ENCODE assay signal across 1 cellular context in the genomic region with DNA sequence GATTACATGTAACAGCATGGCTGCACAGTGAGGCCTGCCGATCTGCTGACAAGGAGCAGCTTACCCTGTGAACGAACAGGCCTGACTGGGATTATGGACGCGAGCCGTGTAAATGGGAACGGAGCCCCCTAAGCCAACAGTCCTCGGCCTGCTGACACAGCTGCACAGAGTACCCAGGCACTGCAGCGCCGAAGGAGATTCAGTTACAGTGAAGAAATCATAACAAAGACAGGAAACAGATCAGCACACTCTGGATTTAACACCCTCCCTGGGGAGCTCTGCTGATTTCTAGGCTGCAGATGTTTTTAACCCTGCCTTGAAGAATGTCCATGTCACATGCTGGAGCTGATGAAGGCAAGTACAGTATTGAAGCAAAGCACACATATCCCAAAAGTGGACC.
TF ChIP-seq lines count a peak whose summit lies in the region.

No MANE protein-coding gene starts in this region.

TF ChIP-seq in HEK293, 187 proteins besides CTCF, POLR2A, EP300 and RAD21 (continued from another document and continues in another):
- no peak for TF ChIP-seq ZNF354C (tag by site-specific recombination; IDR thresholded peaks at IDR 0.05; ENCODE audit: borderline replicate concordance, low read depth)
- TF ChIP-seq ZSCAN16 (tag by site-specific recombination; IDR thresholded peaks at IDR 0.05): no peak
- TF ChIP-seq ZFHX2 (tag by site-specific recombination; conservative IDR thresholded peaks at IDR 0.05): no peak
- no peak for TF ChIP-seq ZNF792 (tag by site-specific recombination; IDR thresholded peaks at IDR 0.05)
- TF ChIP-seq ZIC2 (tag by site-specific recombination; IDR thresholded peaks at IDR 0.05): 0 out of 2 replicates have a peak, but pooled peaks have one; percentile 15
- no peak for TF ChIP-seq ZNF175 (tag by site-specific recombination; IDR thresholded peaks at IDR 0.05)
- TF ChIP-seq ZNF202 (tag by site-specific recombination; IDR thresholded peaks at IDR 0.05; ENCODE audit: borderline replicate concordance): no peak
- peak; percentile 34; the same call in 1 of the 2 replicates for TF ChIP-seq ZBTB20 (tag by site-specific recombination; IDR thresholded peaks at IDR 0.05)
- no peak for TF ChIP-seq ZNF544 (tag by site-specific recombination; IDR thresholded peaks at IDR 0.05)
- TF ChIP-seq ZNF433 (tag by site-specific recombination; IDR thresholded peaks at IDR 0.05; ENCODE audit: low read depth): no peak
- TF ChIP-seq PRDM1 (tag by site-specific recombination; IDR thresholded peaks at IDR 0.05): no peak
- no peak for TF ChIP-seq ZNF121 (tag by site-specific recombination; IDR thresholded peaks at IDR 0.05)
- TF ChIP-seq SP3 (tag by site-specific recombination; IDR thresholded peaks at IDR 0.05): no peak
- TF ChIP-seq, protein P1, sequence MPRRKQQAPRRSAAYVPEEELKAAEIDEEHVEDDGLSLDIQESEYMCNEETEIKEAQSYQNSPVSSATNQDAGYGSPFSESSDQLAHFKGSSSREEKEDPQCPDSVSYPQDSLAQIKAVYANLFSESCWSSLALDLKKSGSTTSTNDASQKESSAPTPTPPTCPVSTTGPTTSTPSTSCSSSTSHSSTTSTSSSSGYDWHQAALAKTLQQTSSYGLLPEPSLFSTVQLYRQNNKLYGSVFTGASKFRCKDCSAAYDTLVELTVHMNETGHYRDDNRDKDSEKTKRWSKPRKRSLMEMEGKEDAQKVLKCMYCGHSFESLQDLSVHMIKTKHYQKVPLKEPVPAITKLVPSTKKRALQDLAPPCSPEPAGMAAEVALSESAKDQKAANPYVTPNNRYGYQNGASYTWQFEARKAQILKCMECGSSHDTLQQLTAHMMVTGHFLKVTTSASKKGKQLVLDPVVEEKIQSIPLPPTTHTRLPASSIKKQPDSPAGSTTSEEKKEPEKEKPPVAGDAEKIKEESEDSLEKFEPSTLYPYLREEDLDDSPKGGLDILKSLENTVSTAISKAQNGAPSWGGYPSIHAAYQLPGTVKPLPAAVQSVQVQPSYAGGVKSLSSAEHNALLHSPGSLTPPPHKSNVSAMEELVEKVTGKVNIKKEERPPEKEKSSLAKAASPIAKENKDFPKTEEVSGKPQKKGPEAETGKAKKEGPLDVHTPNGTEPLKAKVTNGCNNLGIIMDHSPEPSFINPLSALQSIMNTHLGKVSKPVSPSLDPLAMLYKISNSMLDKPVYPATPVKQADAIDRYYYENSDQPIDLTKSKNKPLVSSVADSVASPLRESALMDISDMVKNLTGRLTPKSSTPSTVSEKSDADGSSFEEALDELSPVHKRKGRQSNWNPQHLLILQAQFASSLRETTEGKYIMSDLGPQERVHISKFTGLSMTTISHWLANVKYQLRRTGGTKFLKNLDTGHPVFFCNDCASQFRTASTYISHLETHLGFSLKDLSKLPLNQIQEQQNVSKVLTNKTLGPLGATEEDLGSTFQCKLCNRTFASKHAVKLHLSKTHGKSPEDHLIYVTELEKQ (tag by site-specific recombination; IDR thresholded peaks at IDR 0.05; ENCODE audit: borderline replicate concordance): no peak
- TF ChIP-seq TRIM28 (IDR thresholded peaks at IDR 0.05; ENCODE audit: borderline replicate concordance, low read length): peak; percentile 54; the same call in 1 of the 2 replicates
- TF ChIP-seq, protein P2, sequence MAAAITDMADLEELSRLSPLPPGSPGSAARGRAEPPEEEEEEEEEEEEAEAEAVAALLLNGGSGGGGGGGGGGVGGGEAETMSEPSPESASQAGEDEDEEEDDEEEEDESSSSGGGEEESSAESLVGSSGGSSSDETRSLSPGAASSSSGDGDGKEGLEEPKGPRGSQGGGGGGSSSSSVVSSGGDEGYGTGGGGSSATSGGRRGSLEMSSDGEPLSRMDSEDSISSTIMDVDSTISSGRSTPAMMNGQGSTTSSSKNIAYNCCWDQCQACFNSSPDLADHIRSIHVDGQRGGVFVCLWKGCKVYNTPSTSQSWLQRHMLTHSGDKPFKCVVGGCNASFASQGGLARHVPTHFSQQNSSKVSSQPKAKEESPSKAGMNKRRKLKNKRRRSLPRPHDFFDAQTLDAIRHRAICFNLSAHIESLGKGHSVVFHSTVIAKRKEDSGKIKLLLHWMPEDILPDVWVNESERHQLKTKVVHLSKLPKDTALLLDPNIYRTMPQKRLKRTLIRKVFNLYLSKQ (tag by site-specific recombination; IDR thresholded peaks at IDR 0.05; ENCODE audit: borderline replicate concordance): no peak
- TF ChIP-seq ZNF830 (tag by site-specific recombination; IDR thresholded peaks at IDR 0.05; ENCODE audit: low read depth): no peak
- no peak for TF ChIP-seq ZXDB (tag by site-specific recombination; IDR thresholded peaks at IDR 0.05)
- no peak for TF ChIP-seq ZNF223 (tag by site-specific recombination; IDR thresholded peaks at IDR 0.05)
- no peak for TF ChIP-seq ZNF239 (tag by site-specific recombination; IDR thresholded peaks at IDR 0.05)
- TF ChIP-seq ZNF843 (tag by site-specific recombination; IDR thresholded peaks at IDR 0.05): 0 out of 2 replicates have a peak, but pooled peaks have one; percentile 14
- TF ChIP-seq WT1 (tag by site-specific recombination; IDR thresholded peaks at IDR 0.05): no peak
- TF ChIP-seq ZNF660 (tag by site-specific recombination; IDR thresholded peaks at IDR 0.05): no peak
- TF ChIP-seq, protein P3, sequence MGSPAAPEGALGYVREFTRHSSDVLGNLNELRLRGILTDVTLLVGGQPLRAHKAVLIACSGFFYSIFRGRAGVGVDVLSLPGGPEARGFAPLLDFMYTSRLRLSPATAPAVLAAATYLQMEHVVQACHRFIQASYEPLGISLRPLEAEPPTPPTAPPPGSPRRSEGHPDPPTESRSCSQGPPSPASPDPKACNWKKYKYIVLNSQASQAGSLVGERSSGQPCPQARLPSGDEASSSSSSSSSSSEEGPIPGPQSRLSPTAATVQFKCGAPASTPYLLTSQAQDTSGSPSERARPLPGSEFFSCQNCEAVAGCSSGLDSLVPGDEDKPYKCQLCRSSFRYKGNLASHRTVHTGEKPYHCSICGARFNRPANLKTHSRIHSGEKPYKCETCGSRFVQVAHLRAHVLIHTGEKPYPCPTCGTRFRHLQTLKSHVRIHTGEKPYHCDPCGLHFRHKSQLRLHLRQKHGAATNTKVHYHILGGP (tag by site-specific recombination; IDR thresholded peaks at IDR 0.05): no peak
- TF ChIP-seq ZBTB48 (tag by site-specific recombination; IDR thresholded peaks at IDR 0.05): no peak
- TF ChIP-seq ZBTB7A (tag by site-specific recombination; IDR thresholded peaks at IDR 0.05; ENCODE audit: low read depth): no peak
- TF ChIP-seq ZNF514 (tag by site-specific recombination; IDR thresholded peaks at IDR 0.05): no peak
- no peak for TF ChIP-seq SP2 (tag by site-specific recombination; IDR thresholded peaks at IDR 0.05)
- TF ChIP-seq ZNF140 (tag by site-specific recombination; IDR thresholded peaks at IDR 0.05): no peak
- TF ChIP-seq, protein P4, sequence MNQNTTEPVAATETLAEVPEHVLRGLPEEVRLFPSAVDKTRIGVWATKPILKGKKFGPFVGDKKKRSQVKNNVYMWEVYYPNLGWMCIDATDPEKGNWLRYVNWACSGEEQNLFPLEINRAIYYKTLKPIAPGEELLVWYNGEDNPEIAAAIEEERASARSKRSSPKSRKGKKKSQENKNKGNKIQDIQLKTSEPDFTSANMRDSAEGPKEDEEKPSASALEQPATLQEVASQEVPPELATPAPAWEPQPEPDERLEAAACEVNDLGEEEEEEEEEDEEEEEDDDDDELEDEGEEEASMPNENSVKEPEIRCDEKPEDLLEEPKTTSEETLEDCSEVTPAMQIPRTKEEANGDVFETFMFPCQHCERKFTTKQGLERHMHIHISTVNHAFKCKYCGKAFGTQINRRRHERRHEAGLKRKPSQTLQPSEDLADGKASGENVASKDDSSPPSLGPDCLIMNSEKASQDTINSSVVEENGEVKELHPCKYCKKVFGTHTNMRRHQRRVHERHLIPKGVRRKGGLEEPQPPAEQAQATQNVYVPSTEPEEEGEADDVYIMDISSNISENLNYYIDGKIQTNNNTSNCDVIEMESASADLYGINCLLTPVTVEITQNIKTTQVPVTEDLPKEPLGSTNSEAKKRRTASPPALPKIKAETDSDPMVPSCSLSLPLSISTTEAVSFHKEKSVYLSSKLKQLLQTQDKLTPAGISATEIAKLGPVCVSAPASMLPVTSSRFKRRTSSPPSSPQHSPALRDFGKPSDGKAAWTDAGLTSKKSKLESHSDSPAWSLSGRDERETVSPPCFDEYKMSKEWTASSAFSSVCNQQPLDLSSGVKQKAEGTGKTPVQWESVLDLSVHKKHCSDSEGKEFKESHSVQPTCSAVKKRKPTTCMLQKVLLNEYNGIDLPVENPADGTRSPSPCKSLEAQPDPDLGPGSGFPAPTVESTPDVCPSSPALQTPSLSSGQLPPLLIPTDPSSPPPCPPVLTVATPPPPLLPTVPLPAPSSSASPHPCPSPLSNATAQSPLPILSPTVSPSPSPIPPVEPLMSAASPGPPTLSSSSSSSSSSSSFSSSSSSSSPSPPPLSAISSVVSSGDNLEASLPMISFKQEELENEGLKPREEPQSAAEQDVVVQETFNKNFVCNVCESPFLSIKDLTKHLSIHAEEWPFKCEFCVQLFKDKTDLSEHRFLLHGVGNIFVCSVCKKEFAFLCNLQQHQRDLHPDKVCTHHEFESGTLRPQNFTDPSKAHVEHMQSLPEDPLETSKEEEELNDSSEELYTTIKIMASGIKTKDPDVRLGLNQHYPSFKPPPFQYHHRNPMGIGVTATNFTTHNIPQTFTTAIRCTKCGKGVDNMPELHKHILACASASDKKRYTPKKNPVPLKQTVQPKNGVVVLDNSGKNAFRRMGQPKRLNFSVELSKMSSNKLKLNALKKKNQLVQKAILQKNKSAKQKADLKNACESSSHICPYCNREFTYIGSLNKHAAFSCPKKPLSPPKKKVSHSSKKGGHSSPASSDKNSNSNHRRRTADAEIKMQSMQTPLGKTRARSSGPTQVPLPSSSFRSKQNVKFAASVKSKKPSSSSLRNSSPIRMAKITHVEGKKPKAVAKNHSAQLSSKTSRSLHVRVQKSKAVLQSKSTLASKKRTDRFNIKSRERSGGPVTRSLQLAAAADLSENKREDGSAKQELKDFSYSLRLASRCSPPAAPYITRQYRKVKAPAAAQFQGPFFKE (tag by site-specific recombination; IDR thresholded peaks at IDR 0.05; ENCODE audit: borderline replicate concordance): no peak
- no peak for TF ChIP-seq ZSCAN23 (tag by site-specific recombination; IDR thresholded peaks at IDR 0.05)
- TF ChIP-seq, protein P5, sequence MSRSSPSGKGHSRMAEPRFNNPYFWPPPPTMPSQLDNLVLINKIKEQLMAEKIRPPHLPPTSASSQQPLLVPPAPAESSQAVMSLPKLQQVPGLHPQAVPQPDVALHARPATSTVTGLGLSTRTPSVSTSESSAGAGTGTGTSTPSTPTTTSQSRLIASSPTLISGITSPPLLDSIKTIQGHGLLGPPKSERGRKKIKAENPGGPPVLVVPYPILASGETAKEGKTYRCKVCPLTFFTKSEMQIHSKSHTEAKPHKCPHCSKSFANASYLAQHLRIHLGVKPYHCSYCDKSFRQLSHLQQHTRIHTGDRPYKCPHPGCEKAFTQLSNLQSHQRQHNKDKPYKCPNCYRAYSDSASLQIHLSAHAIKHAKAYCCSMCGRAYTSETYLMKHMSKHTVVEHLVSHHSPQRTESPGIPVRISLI (tag by site-specific recombination; IDR thresholded peaks at IDR 0.05): no peak
- no peak for TF ChIP-seq ZNF510 (tag by site-specific recombination; IDR thresholded peaks at IDR 0.05; ENCODE audit: insufficient replicate concordance)
- TF ChIP-seq, protein P6, sequence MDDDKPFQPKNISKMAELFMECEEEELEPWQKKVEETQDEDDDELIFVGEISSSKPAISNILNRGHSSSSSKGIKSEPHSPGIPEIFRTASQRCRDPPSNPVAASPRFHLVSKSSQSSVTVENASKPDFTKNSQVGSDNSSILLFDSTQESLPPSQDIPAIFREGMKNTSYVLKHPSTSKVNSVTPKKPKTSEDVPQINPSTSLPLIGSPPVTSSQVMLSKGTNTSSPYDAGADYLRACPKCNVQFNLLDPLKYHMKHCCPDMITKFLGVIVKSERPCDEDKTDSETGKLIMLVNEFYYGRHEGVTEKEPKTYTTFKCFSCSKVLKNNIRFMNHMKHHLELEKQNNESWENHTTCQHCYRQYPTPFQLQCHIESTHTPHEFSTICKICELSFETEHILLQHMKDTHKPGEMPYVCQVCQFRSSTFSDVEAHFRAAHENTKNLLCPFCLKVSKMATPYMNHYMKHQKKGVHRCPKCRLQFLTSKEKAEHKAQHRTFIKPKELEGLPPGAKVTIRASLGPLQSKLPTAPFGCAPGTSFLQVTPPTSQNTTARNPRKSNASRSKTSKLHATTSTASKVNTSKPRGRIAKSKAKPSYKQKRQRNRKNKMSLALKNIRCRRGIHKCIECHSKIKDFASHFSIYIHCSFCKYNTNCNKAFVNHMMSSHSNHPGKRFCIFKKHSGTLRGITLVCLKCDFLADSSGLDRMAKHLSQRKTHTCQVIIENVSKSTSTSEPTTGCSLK (tag by site-specific recombination; IDR thresholded peaks at IDR 0.05): no peak
- no peak for TF ChIP-seq ZNF555 (tag by site-specific recombination; conservative IDR thresholded peaks at IDR 0.05)
- TF ChIP-seq, protein P7, sequence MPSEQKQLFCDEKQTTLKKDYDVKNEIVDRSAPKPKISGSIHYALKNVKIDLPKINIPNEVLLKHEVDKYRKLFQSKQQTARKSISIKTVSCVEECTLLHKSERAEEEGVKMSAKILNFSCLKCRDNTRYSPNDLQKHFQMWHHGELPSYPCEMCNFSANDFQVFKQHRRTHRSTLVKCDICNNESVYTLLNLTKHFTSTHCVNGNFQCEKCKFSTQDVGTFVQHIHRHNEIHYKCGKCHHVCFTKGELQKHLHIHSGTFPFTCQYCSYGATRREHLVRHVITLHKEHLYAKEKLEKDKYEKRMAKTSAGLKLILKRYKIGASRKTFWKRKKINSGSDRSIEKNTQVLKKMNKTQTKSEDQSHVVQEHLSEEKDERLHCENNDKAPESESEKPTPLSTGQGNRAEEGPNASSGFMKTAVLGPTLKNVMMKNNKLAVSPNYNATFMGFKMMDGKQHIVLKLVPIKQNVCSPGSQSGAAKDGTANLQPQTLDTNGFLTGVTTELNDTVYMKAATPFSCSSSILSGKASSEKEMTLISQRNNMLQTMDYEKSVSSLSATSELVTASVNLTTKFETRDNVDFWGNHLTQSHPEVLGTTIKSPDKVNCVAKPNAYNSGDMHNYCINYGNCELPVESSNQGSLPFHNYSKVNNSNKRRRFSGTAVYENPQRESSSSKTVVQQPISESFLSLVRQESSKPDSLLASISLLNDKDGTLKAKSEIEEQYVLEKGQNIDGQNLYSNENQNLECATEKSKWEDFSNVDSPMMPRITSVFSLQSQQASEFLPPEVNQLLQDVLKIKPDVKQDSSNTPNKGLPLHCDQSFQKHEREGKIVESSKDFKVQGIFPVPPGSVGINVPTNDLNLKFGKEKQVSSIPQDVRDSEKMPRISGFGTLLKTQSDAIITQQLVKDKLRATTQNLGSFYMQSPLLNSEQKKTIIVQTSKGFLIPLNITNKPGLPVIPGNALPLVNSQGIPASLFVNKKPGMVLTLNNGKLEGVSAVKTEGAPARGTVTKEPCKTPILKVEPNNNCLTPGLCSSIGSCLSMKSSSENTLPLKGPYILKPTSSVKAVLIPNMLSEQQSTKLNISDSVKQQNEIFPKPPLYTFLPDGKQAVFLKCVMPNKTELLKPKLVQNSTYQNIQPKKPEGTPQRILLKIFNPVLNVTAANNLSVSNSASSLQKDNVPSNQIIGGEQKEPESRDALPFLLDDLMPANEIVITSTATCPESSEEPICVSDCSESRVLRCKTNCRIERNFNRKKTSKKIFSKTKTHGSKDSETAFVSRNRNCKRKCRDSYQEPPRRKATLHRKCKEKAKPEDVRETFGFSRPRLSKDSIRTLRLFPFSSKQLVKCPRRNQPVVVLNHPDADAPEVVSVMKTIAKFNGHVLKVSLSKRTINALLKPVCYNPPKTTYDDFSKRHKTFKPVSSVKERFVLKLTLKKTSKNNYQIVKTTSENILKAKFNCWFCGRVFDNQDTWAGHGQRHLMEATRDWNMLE (tag by site-specific recombination; conservative IDR thresholded peaks at IDR 0.05; ENCODE audit: low read depth): no peak
- no peak for TF ChIP-seq SETDB1 (IDR thresholded peaks at IDR 0.05; ENCODE audit: insufficient read length, low read length)
- TF ChIP-seq KLF10 (tag by site-specific recombination; IDR thresholded peaks at IDR 0.05): no peak
- TF ChIP-seq ZNF768 (tag by site-specific recombination; IDR thresholded peaks at IDR 0.05): no peak
- no peak for TF ChIP-seq ZNF658 (tag by site-specific recombination; IDR thresholded peaks at IDR 0.05)
